12 cellular contexts compared by ENCODE assay signal in genomic region chr10:7433861-7434260, GRCh38.
"Had no signal": no experiment of that assay in that cellular context is flagged by ENCODE, and none has a peak within 500 bp of the region (broad histone marks: within the 10 kb centered on the region; RNA-seq: fewer than 3 reads in every experiment).

No MANE protein-coding gene starts in this region.

- H3K27ac Mint-ChIP-seq: activated CD4-positive, alpha-beta memory T cell treated with anti-CD3 and anti-CD28 coated beads for 36 hours; activated T-cell treated with anti-CD3 and anti-CD28 coated beads, Interleukin-2, amount 50 U/mL, for 72 hours; stimulated activated naive B cell treated with anti-CD40 and anti-IgM and Interleukin-4, amounts not matched to agents 10 μg/mL and 1 μg/mL and 100 μg/mL, for 72 hours; T-helper 2 cell treated with Interferon-gamma antibody and Interleukin-4, amounts not matched to agents 5 μg/mL and 100 μg/mL, for 36 hours had no signal

- H3K4me3 ChIP-seq: heart right ventricle, psoas muscle, transverse colon had no signal

- FAIRE-seq: endothelial cell of umbilical vein had no signal

- H3K36me3 ChIP-seq: heart right ventricle, transverse colon had no signal

- H3K9me3 ChIP-seq: psoas muscle, transverse colon had no signal

- DNase-seq: activated CD4-positive, alpha-beta memory T cell treated with anti-CD3 and anti-CD28 coated beads for 36 hours; activated T-cell treated with anti-CD3 and anti-CD28 coated beads, Interleukin-2, amount 50 U/mL, for 72 hours; aorta; heart right ventricle; naive B cell; psoas muscle; stimulated activated CD4-positive, alpha-beta T cell treated with anti-CD3 and anti-CD28 coated beads, Interleukin-2, amount 100 ng/mL, for 24 hours; stimulated activated naive B cell treated with anti-CD40 and anti-IgM and Interleukin-4, amounts not matched to agents 10 μg/mL and 1 μg/mL and 100 μg/mL, for 72 hours; transverse colon had no signal

- H3K27me3 Mint-ChIP-seq: activated CD4-positive, alpha-beta memory T cell treated with anti-CD3 and anti-CD28 coated beads for 36 hours had no signal

- ATAC-seq: activated T-cell treated with anti-CD3 and anti-CD28 coated beads, Interleukin-2, amount 50 U/mL, for 72 hours; heart right ventricle; psoas muscle; sciatic nerve; stimulated activated naive B cell treated with anti-CD40 and anti-IgM and Interleukin-4, amounts not matched to agents 10 μg/mL and 1 μg/mL and 100 μg/mL, for 72 hours had no signal

- H3K27ac ChIP-seq: heart right ventricle, psoas muscle, transverse colon had no signal

- H3K36me3 Mint-ChIP-seq: activated CD4-positive, alpha-beta memory T cell treated with anti-CD3 and anti-CD28 coated beads for 36 hours; naive B cell; stimulated activated naive B cell treated with anti-CD40 and anti-IgM and Interleukin-4, amounts not matched to agents 10 μg/mL and 1 μg/mL and 100 μg/mL, for 72 hours had no signal

- H3K4me3 Mint-ChIP-seq: activated CD4-positive, alpha-beta memory T cell treated with anti-CD3 and anti-CD28 coated beads for 36 hours; activated T-cell treated with anti-CD3 and anti-CD28 coated beads, Interleukin-2, amount 50 U/mL, for 72 hours; naive B cell; stimulated activated naive B cell treated with anti-CD40 and anti-IgM and Interleukin-4, amounts not matched to agents 10 μg/mL and 1 μg/mL and 100 μg/mL, for 72 hours; T-helper 2 cell treated with Interferon-gamma antibody and Interleukin-4, amounts not matched to agents 5 μg/mL and 100 μg/mL, for 36 hours had no signal

- H3K9me3 Mint-ChIP-seq: activated CD4-positive, alpha-beta memory T cell treated with anti-CD3 and anti-CD28 coated beads for 36 hours; activated T-cell treated with anti-CD3 and anti-CD28 coated beads, Interleukin-2, amount 50 U/mL, for 72 hours; naive B cell; stimulated activated naive B cell treated with anti-CD40 and anti-IgM and Interleukin-4, amounts not matched to agents 10 μg/mL and 1 μg/mL and 100 μg/mL, for 72 hours; T-helper 2 cell treated with Interferon-gamma antibody and Interleukin-4, amounts not matched to agents 5 μg/mL and 100 μg/mL, for 36 hours had no signal

- H3K4me1 ChIP-seq: psoas muscle had no signal
